In genomic region chr9:124844291-124844690, GRCh38 we compare ENCODE assay signal across 32 cellular contexts. TPM values are rescaled to one million over a fixed set of nuclear protein-coding genes. Genes with fewer than 3 reads are reported as not detected.
"Had no signal": no experiment of that assay in that cellular context is flagged by ENCODE, and none has a peak within 500 bp of the region (broad histone marks: within the 10 kb centered on the region; RNA-seq: fewer than 3 reads in every experiment).

No MANE protein-coding gene starts in this region.

- H3K4me1 ChIP-seq: left lung, lower lobe of right lung, neural progenitor cell, parathyroid adenoma, prostate gland, transverse colon had no signal

- H3K9me3 ChIP-seq: esophagus muscularis mucosa, gastrocnemius medialis, heart right ventricle, left lung, lower lobe of right lung, prostate gland, spleen, testis, transverse colon had no signal

- H3K27ac Mint-ChIP-seq: memory B cell; natural killer cell; neural progenitor cell; stimulated activated naive B cell treated with anti-CD40 and anti-IgM and Interleukin-4, amounts not matched to agents 10 μg/mL and 1 μg/mL and 100 μg/mL, for 72 hours; stimulated activated naive CD8-positive, alpha-beta T cell treated with anti-CD3 and anti-CD28 coated beads, Interleukin-15, amount 100 ng/mL, for 72 hours had no signal

- H2AFZ ChIP-seq: neural progenitor cell, parathyroid adenoma had no signal

- H3K4me3 ChIP-seq: dorsolateral prefrontal cortex, esophagus muscularis mucosa, gastrocnemius medialis, heart right ventricle, left lung, lower lobe of right lung, neural progenitor cell, prostate gland, spleen, testis, transverse colon had no signal

- H3K9me3 Mint-ChIP-seq: memory B cell; mesothelial cell of epicardium; natural killer cell; neural progenitor cell; stimulated activated naive B cell treated with anti-CD40 and anti-IgM and Interleukin-4, amounts not matched to agents 10 μg/mL and 1 μg/mL and 100 μg/mL, for 72 hours; stimulated activated naive CD8-positive, alpha-beta T cell treated with anti-CD3 and anti-CD28 coated beads, Interleukin-15, amount 100 ng/mL, for 72 hours had no signal

- H3K36me3 Mint-ChIP-seq: memory B cell; mesothelial cell of epicardium; natural killer cell; neural progenitor cell; stimulated activated naive B cell treated with anti-CD40 and anti-IgM and Interleukin-4, amounts not matched to agents 10 μg/mL and 1 μg/mL and 100 μg/mL, for 72 hours had no signal

- H3K4me2 ChIP-seq: neural progenitor cell had no signal

- ATAC-seq: gastrocnemius medialis; heart right ventricle; left lung; lower lobe of right lung; natural killer cell; sciatic nerve; stimulated activated naive B cell treated with anti-CD40 and anti-IgM and Interleukin-4, amounts not matched to agents 10 μg/mL and 1 μg/mL and 100 μg/mL, for 72 hours; stimulated activated naive CD8-positive, alpha-beta T cell treated with anti-CD3 and anti-CD28 coated beads, Interleukin-15, amount 100 ng/mL, for 72 hours had no signal

- H3K27ac ChIP-seq: esophagus muscularis mucosa, heart right ventricle, left lung, lower lobe of right lung, neural progenitor cell, parathyroid adenoma, prostate gland, spleen, testis, transverse colon had no signal

- H3K4me1 Mint-ChIP-seq: memory B cell; natural killer cell; stimulated activated naive B cell treated with anti-CD40 and anti-IgM and Interleukin-4, amounts not matched to agents 10 μg/mL and 1 μg/mL and 100 μg/mL, for 72 hours; stimulated activated naive CD8-positive, alpha-beta T cell treated with anti-CD3 and anti-CD28 coated beads, Interleukin-15, amount 100 ng/mL, for 72 hours had no signal

- H3K4me3 Mint-ChIP-seq: memory B cell; mesothelial cell of epicardium; natural killer cell; neural progenitor cell; stimulated activated naive B cell treated with anti-CD40 and anti-IgM and Interleukin-4, amounts not matched to agents 10 μg/mL and 1 μg/mL and 100 μg/mL, for 72 hours; stimulated activated naive CD8-positive, alpha-beta T cell treated with anti-CD3 and anti-CD28 coated beads, Interleukin-15, amount 100 ng/mL, for 72 hours had no signal

- H3K79me2 ChIP-seq: parathyroid adenoma had no signal

- H3K27me3 ChIP-seq: dorsolateral prefrontal cortex, esophagus muscularis mucosa, gastrocnemius medialis, heart right ventricle, neural progenitor cell, testis, transverse colon had no signal

- DNase-seq: cortex of kidney; dorsolateral prefrontal cortex; effector CD8-positive, alpha-beta T cell; gastrocnemius medialis; heart right ventricle; hypothalamus; lower lobe of right lung; natural killer cell; nucleus accumbens; spleen; stimulated activated CD4-positive, alpha-beta T cell treated with anti-CD3 and anti-CD28 coated beads, Interleukin-15, amount 100 ng/mL, for 24 hours; stimulated activated CD4-positive, alpha-beta T cell treated with anti-CD3 and anti-CD28 coated beads, Interleukin-1b, Interleukin-23, amount 100 ng/mL, for 48 hours; stimulated activated CD4-positive, alpha-beta T cell treated with anti-CD3 and anti-CD28 coated beads, Interleukin-4, amount 100 ng/mL, for 24 hours; stimulated activated naive B cell treated with anti-CD40 and anti-IgM and Interleukin-4, amounts not matched to agents 10 μg/mL and 1 μg/mL and 100 μg/mL, for 72 hours; stimulated activated naive CD8-positive, alpha-beta T cell treated with anti-CD3 and anti-CD28 coated beads, Interleukin-15, amount 100 ng/mL, for 72 hours; testis; transverse colon had no signal

- H3K9ac ChIP-seq: neural progenitor cell, parathyroid adenoma had no signal

- H3K36me3 ChIP-seq: esophagus muscularis mucosa, gastrocnemius medialis, heart right ventricle, left lung, lower lobe of right lung, neural progenitor cell, prostate gland, spleen, transverse colon had no signal

RNA-seq across cellular contexts. Expression of gene WDR38, which starts 9.0 kb away (rescaled TPM):
- total RNA-seq: fibroblast of villous mesenchyme, gastrocnemius medialis, mesothelial cell of epicardium, mucosa of gallbladder, myocyte, natural killer cell, prostate gland, renal cortical epithelial cell, sciatic nerve, skeletal muscle tissue, spleen, subcutaneous adipose tissue, transverse colon, urinary bladder had no signal
